ENCODE assay signal across 20 cellular contexts in the genomic region with DNA sequence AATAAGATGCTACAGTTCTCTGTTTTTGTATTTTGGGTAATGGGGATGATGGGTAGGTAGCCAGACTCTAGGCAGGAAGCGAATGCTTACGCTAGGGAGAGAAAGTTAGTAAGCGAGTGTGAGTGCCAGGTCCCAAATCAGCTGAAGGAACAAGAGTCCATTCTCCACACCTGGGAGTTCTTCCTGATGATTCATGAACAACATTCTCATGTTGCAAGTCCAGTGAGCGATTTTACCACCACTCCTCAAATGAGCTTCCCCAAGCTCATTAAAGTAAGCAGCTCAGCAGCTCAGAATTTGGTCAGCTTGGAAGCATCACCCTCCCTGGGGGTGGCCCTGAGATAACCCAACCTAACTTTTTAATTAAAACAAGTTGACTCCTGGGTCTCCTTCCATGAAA. TPM values are rescaled to one million over a fixed set of nuclear protein-coding genes. Genes with fewer than 3 reads are reported as not detected.
DNase-seq lines count a peak whose midpoint lies in the region; ATAC-seq, FAIRE-seq and TF ChIP-seq lines count a peak whose summit lies in the region.
"Had no signal": no experiment of that assay in that cellular context is flagged by ENCODE, and none has a peak within 500 bp of the region (broad histone marks: within the 10 kb centered on the region; RNA-seq: fewer than 3 reads in every experiment).

No MANE protein-coding gene starts in this region.

- H3K27ac ChIP-seq in PC-3 (ENCODE audit: low read length) (peak overlapping the region; percentile 73), H1 (ENCODE audit: low read depth, low read length) (no peak overlapping the region)
- H3K27ac ChIP-seq: GM23248, sigmoid colon had no signal

- no peak overlapping the region for H3K56ac ChIP-seq in H1 (replicated peaks; ENCODE audit: insufficient read length, low read depth, low read length)

- peak overlapping the region; percentile 66; the same call in 1 of the 2 replicates for H2BK15ac ChIP-seq in H1 (ENCODE audit: low read length)

- H3K36me3 Mint-ChIP-seq in activated T-helper 1 cell treated with anti-CD3 and anti-CD28 coated beads, Interleukin-12 subunit alpha, Interleukin-12 subunit beta, Interleukin-2, Interleukin-4 antibody, amounts not matched to agents 30 ng/mL and 10 ng/mL and 1 ng/mL, durations not matched to agents 14 hours and 24 hours and 36 hours (ENCODE audit: low read depth): no peaks in the 10 kb centered on the region
- H3K36me3 Mint-ChIP-seq in natural killer cell: no peaks in the 10 kb centered on the region
- H3K36me3 Mint-ChIP-seq: activated naive CD4-positive, alpha-beta T cell treated with anti-CD3 and anti-CD28 coated beads, Interleukin-2, amount 50 U/mL, for 72 hours; naive thymus-derived CD4-positive, alpha-beta T cell had no signal

- H3K79me1 ChIP-seq in H1 (ENCODE audit: low read depth, low read length): no peaks in the 10 kb centered on the region; the same call in 1 of the 2 replicates

- no peaks in the 10 kb centered on the region for H3F3A ChIP-seq in PC-3 (ENCODE audit: low read length, unreplicated experiment)

- no TSS peak for BruUV-seq in PC-3 (replicated peaks; lab: Mats Ljungman, UMichigan)

- no peak overlapping the region for H3K23ac ChIP-seq in H1 (ENCODE audit: insufficient read length)

- no peak overlapping the region for H4K5ac ChIP-seq in H1 (ENCODE audit: insufficient read length, low read depth, low read length)

- no peak for FAIRE-seq in H1 (lab: Jason Lieb, UNC)

- no peaks in the 10 kb centered on the region for H3K23me2 ChIP-seq in H1 (ENCODE audit: low read depth, low read length)

- H2AK5ac ChIP-seq in H1 (ENCODE audit: low read depth, low read length): no peak overlapping the region

- no peak overlapping the region for H2BK20ac ChIP-seq in H1 (ENCODE audit: low read length)

- H2BK12ac ChIP-seq in H1 (ENCODE audit: low read depth, low read length): no peak overlapping the region

- H3K9me2 ChIP-seq in PC-3 (replicated peaks; ENCODE audit: low read length): no peaks in the 10 kb centered on the region

- no peak for TF ChIP-seq RAD21 in H1 (IDR thresholded peaks at IDR 0.05 in 1 of 2, conservative IDR thresholded peaks at IDR 0.05 in 1 of 2; ENCODE audit: low read depth in 2 of 2, low read length in 2 of 2)

- H3K9ac ChIP-seq in PC-3 (ENCODE audit: low read length): no peak overlapping the region
- H3K9ac ChIP-seq in H1 (replicated peaks in 1 of 4; ENCODE audit: extremely low read depth in 1 of 4, low read depth in 3 of 4, low read length in 3 of 4): no peak overlapping the region
- H3K9ac ChIP-seq: GM23248 had no signal

- H3K4me2 ChIP-seq in PC-3 (ENCODE audit: low read length) (peak overlapping the region; percentile 50), H1 (ENCODE audit: insufficient read depth in 1 of 2, low read depth in 2 of 2, low read length in 2 of 2) (no peak overlapping the region)

- H3K36me3 ChIP-seq in PC-3 (ENCODE audit: low read depth, low read length): no peaks in the 10 kb centered on the region
- H3K36me3 ChIP-seq in H1 (ENCODE audit: control insufficient read depth in 2 of 4, insufficient read depth in 4 of 4, low read length in 3 of 4): no peaks in the 10 kb centered on the region
- H3K36me3 ChIP-seq in mucosa of descending colon (ENCODE audit: low read depth): no peaks in the 10 kb centered on the region
- H3K36me3 ChIP-seq: MG63, sigmoid colon had no signal

- TF ChIP-seq CTCF in PC-3 (conservative IDR thresholded peaks at IDR 0.05; ENCODE audit: low read depth, low read length) (no peak), H1 (IDR thresholded peaks at IDR 0.05; ENCODE audit: control extremely low read depth in 1 of 3, insufficient read depth in 1 of 3, low read depth in 1 of 3, low read length in 3 of 3) (no peak), mucosa of descending colon (IDR thresholded peaks at IDR 0.05) (no peak), natural killer cell (IDR thresholded peaks at IDR 0.05) (no peak)

- no peak overlapping the region for H3K14ac ChIP-seq in H1 (ENCODE audit: insufficient read length)

- no peak overlapping the region for H3K27ac Mint-ChIP-seq in activated T-helper 1 cell treated with anti-CD3 and anti-CD28 coated beads, Interleukin-12 subunit alpha, Interleukin-12 subunit beta, Interleukin-2, Interleukin-4 antibody, amounts not matched to agents 30 ng/mL and 10 ng/mL and 1 ng/mL, durations not matched to agents 14 hours and 24 hours and 36 hours
- H3K27ac Mint-ChIP-seq in natural killer cell: no peak overlapping the region

- POLR2A ChIA-PET in PC-3 (lab: Charles Lee; ENCODE audit: unreplicated experiment) (no interaction called here), H1 (lab: Charles Lee; ENCODE audit: partially characterized antibody) (interaction anchor here (0.8 to 0.9 kb wide), 2 partner anchors 31 to 209 kb away, joined by 3 read pairs; no protein-coding TSS in a partner anchor)

- intact Hi-C loops in PC-3 (cut with micrococcal nuclease) (no loop called here), mucosa of descending colon (cut with DNase I, micrococcal nuclease) (no loop called here), natural killer cell (cut with micrococcal nuclease) (no loop called here)
- intact Hi-C loops in activated T-helper 1 cell treated with anti-CD3 and anti-CD28 coated beads, Interleukin-12 subunit alpha, Interleukin-12 subunit beta, Interleukin-2, Interleukin-4 antibody, amounts not matched to agents 30 ng/mL and 10 ng/mL and 1 ng/mL, durations not matched to agents 14 hours and 24 hours and 36 hours (cut with micrococcal nuclease): no loop called here

- H2BK5ac ChIP-seq in H1 (ENCODE audit: low read depth, low read length): no peak overlapping the region

- H3K18ac ChIP-seq in H1 (ENCODE audit: extremely low read depth, low read length): no peak overlapping the region

- H3K4me3 Mint-ChIP-seq in activated T-helper 1 cell treated with anti-CD3 and anti-CD28 coated beads, Interleukin-12 subunit alpha, Interleukin-12 subunit beta, Interleukin-2, Interleukin-4 antibody, amounts not matched to agents 30 ng/mL and 10 ng/mL and 1 ng/mL, durations not matched to agents 14 hours and 24 hours and 36 hours: no peak overlapping the region
- no peak overlapping the region for H3K4me3 Mint-ChIP-seq in natural killer cell
- H3K4me3 Mint-ChIP-seq: naive thymus-derived CD4-positive, alpha-beta T cell had no signal

- H3K9me3 Mint-ChIP-seq in activated T-helper 1 cell treated with anti-CD3 and anti-CD28 coated beads, Interleukin-12 subunit alpha, Interleukin-12 subunit beta, Interleukin-2, Interleukin-4 antibody, amounts not matched to agents 30 ng/mL and 10 ng/mL and 1 ng/mL, durations not matched to agents 14 hours and 24 hours and 36 hours: no peaks in the 10 kb centered on the region
- no peaks in the 10 kb centered on the region for H3K9me3 Mint-ChIP-seq in natural killer cell
- H3K9me3 Mint-ChIP-seq: activated naive CD4-positive, alpha-beta T cell treated with anti-CD3 and anti-CD28 coated beads, Interleukin-2, amount 50 U/mL, for 72 hours had no signal

- H3K4me1 ChIP-seq in PC-3 (ENCODE audit: insufficient read depth, low read length): peaks cover 20% of the 10 kb centered on the region
- H3K4me1 ChIP-seq in H1 (replicated peaks in 1 of 4; ENCODE audit: control insufficient read depth in 3 of 4, insufficient read depth in 4 of 4, low read length in 3 of 4): peaks cover 0 to 7% (median 0%) of the 10 kb centered on the region in 4 experiments; a peak in 1 of 7 replicates
- peaks cover 21% of the 10 kb centered on the region for H3K4me1 ChIP-seq in mucosa of descending colon (ENCODE audit: low read depth)

- H3K27me3 ChIP-seq in PC-3 (ENCODE audit: low read length) (no peaks in the 10 kb centered on the region), H1 (replicated peaks in 1 of 4; ENCODE audit: control insufficient read depth in 3 of 4, extremely low read depth in 1 of 4, insufficient read depth in 3 of 4, low read length in 3 of 4) (no peaks in the 10 kb centered on the region)
- H3K27me3 ChIP-seq: MG63, sigmoid colon had no signal

- peaks cover 5% of the 10 kb centered on the region for H3K4me1 Mint-ChIP-seq in activated T-helper 1 cell treated with anti-CD3 and anti-CD28 coated beads, Interleukin-12 subunit alpha, Interleukin-12 subunit beta, Interleukin-2, Interleukin-4 antibody, amounts not matched to agents 30 ng/mL and 10 ng/mL and 1 ng/mL, durations not matched to agents 14 hours and 24 hours and 36 hours (ENCODE audit: low read depth)
- H3K4me1 Mint-ChIP-seq in natural killer cell: peaks cover 4 to 5% of the 10 kb centered on the region in 2 donors

- WGBS in H1 (ENCODE audit: extremely low coverage in 1 of 2, insufficient coverage in 1 of 2, insufficient read length in 1 of 2, insufficient replicate concordance in 2 of 2, low coverage in 1 of 2, low lambda C conversion rate in 2 of 2, missing lambda C conversion rate in 1 of 2), 2 experiments: 94% methylated on average over 4 of the region's 4 CpGs; no CpG with 5 or more reads in 1 of the 2 experiments

- peaks cover 11% of the 10 kb centered on the region for H3K27me3 Mint-ChIP-seq in activated T-helper 1 cell treated with anti-CD3 and anti-CD28 coated beads, Interleukin-12 subunit alpha, Interleukin-12 subunit beta, Interleukin-2, Interleukin-4 antibody, amounts not matched to agents 30 ng/mL and 10 ng/mL and 1 ng/mL, durations not matched to agents 14 hours and 24 hours and 36 hours (ENCODE audit: insufficient read depth)
- peaks cover 6 to 7% of the 10 kb centered on the region in 2 donors for H3K27me3 Mint-ChIP-seq in natural killer cell (ENCODE audit: low read depth in 2 of 2)

- H4K8ac ChIP-seq in H1 (ENCODE audit: extremely low read depth, insufficient read depth, low read length): no peak overlapping the region

- no peak overlapping the region for H2BK120ac ChIP-seq in H1 (replicated peaks; ENCODE audit: low read depth, low read length)

- DNase-seq in Daoy (ENCODE audit: low read depth) (peak; percentile 23), PC-3 (peak; percentile 83), H1 (ENCODE audit: low read depth in 1 of 2, low spot score in 2 of 2) (no peak), mucosa of descending colon (no peak), natural killer cell (no peak), superior temporal gyrus (ENCODE audit: extremely low spot score) (no peak)
- DNase-seq in activated T-helper 1 cell treated with anti-CD3 and anti-CD28 coated beads, Interleukin-12 subunit alpha, Interleukin-12 subunit beta, Interleukin-2, Interleukin-4 antibody, amounts not matched to agents 30 ng/mL and 10 ng/mL and 1 ng/mL, durations not matched to agents 14 hours and 24 hours and 36 hours (ENCODE audit: low spot score): no peak
- no peak for DNase-seq in activated CD4-positive, alpha-beta T cell treated with anti-CD3 and anti-CD28 coated beads for 4 hours
- DNase-seq: EL; GM23248; IMR-90; left cardiac atrium; MG63; naive thymus-derived CD4-positive, alpha-beta T cell; NCI-H1436; NCI-H510A treated with DMSO at 0.1 percent for 48 hours; SHP77; sigmoid colon; SW 1271 had no signal

- ATAC-seq in PC-3 (peak; percentile 93), mucosa of descending colon (peak; percentile 85), natural killer cell (no peak)
- ATAC-seq: activated naive CD4-positive, alpha-beta T cell treated with anti-CD3 and anti-CD28 coated beads, Interleukin-2, amount 50 U/mL, for 72 hours; left cardiac atrium; naive thymus-derived CD4-positive, alpha-beta T cell had no signal

- no peak overlapping the region for H3K4ac ChIP-seq in H1 (replicated peaks; ENCODE audit: insufficient read length, low read depth, low read length)

- H3K4me3 ChIP-seq in PC-3 (ENCODE audit: low read length) (peak overlapping the region; percentile 17; the same call in 1 of the 2 replicates), H1 (ENCODE audit: extremely low read depth in 1 of 4, insufficient read depth in 2 of 4, low read depth in 3 of 4, low read length in 4 of 4) (no peak overlapping the region), mucosa of descending colon (no peak overlapping the region)
- H3K4me3 ChIP-seq: GM23248, MG63, sigmoid colon had no signal

- H4K91ac ChIP-seq in H1 (replicated peaks; ENCODE audit: insufficient read length, low read length): no peak overlapping the region

- CTCF ChIA-PET in PC-3 (lab: Charles Lee) (interaction anchor here (0.7 to 1.0 kb wide), 2 partner anchors 26 to 74 kb away, joined by 4 read pairs; no protein-coding TSS in a partner anchor), H1 (lab: Charles Lee; ENCODE audit: partially characterized antibody) (interaction anchor here (0.6 to 2.4 kb wide), 13 partner anchors 10 to 477 kb away, joined by 3 to 20 read pairs (median 3); no protein-coding TSS in a partner anchor)

- H4K20me1 ChIP-seq in PC-3 (ENCODE audit: low read length): no peaks in the 10 kb centered on the region
- no peaks in the 10 kb centered on the region for H4K20me1 ChIP-seq in H1 (replicated peaks in 1 of 2; ENCODE audit: control insufficient read depth in 1 of 2, insufficient read depth in 2 of 2, low read length in 2 of 2)

- no peak for TF ChIP-seq POLR2A in H1 (IDR thresholded peaks at IDR 0.05; ENCODE audit: control extremely low read depth in 1 of 2, low read depth in 2 of 2, low read length in 2 of 2)

- no peak for TF ChIP-seq EP300 in H1 (IDR thresholded peaks at IDR 0.05; ENCODE audit: borderline replicate concordance in 1 of 2, low read depth in 2 of 2, low read length in 2 of 2)

- H3K79me2 ChIP-seq in PC-3 (ENCODE audit: low read length): no peaks in the 10 kb centered on the region
- no peaks in the 10 kb centered on the region for H3K79me2 ChIP-seq in H1 (ENCODE audit: control insufficient read depth in 1 of 2, insufficient read depth in 2 of 2, low read length in 2 of 2)

- H3K9me3 ChIP-seq in PC-3 (ENCODE audit: low read length) (no peaks in the 10 kb centered on the region), H1 (ENCODE audit: insufficient read depth in 2 of 2, low read depth in 1 of 2, low read length in 1 of 2) (0 out of 4 replicates have a peak, but pooled peaks cover 0 to 5% of the 10 kb centered on the region in 2 experiments), mucosa of descending colon (no peaks in the 10 kb centered on the region)
- H3K9me3 ChIP-seq: sigmoid colon had no signal

- H2AFZ ChIP-seq in PC-3 (ENCODE audit: low read length): no peak overlapping the region
- no peak overlapping the region for H2AFZ ChIP-seq in H1 (ENCODE audit: low read length)
- H2AFZ ChIP-seq: GM23248 had no signal

RNA-seq across cellular contexts. Expression of a gene that starts 27.3 kb away (rescaled TPM):
- 3.4 and 4.1 TPM in 2 replicates for total RNA-seq in Daoy (2014; rRNA removed; shearing (Covaris generic))
- total RNA-seq in PC-3 (2014; rRNA removed) (2.9 and 3.4 TPM in 2 replicates), mucosa of descending colon (10 to 100 TPM; 46.1 to 91.4 (median 60.6) TPM), natural killer cell (1 to 10 TPM; 3.3 to 7.0 (median 4.9) TPM)
- 15.3 and 16.3 TPM in 2 replicates for total RNA-seq in H1 (2021; fragmentation: NEBNext Ultra II Directional; extraction: Animal tissue kit (Norgen Biotek cat#: 25700))
- polyA plus RNA-seq in H1 (2011; rRNA removed): 5.4 and 7.9 TPM in 2 replicates
- polyA plus RNA-seq in H1 (2011; cell fraction: cytosol; rRNA removed): 8.8 TPM
- 18.7 TPM for polyA plus RNA-seq in H1 (2011; cell fraction: nucleus; rRNA removed)
- 7.5 to 10.9 TPM (median 9.6 TPM) in 4 replicates for polyA plus RNA-seq in H1 (2012, experiment 1 of 2)
- polyA plus RNA-seq in H1 (2012, experiment 2 of 2): 5.7 TPM
- polyA plus RNA-seq in H1 (2013, experiment 1 of 2): 6.2 TPM
- polyA plus RNA-seq in H1 (2013, experiment 2 of 2): 6.0 TPM
- 5.6 TPM in 2 replicates for polyA minus RNA-seq in H1 (2011; rRNA and poly(A)+ RNA removed)
- polyA minus RNA-seq in H1 (2011; cell fraction: cytosol; rRNA and poly(A)+ RNA removed): 7.1 TPM
- 4.9 TPM for polyA minus RNA-seq in H1 (2011; cell fraction: nucleus; rRNA and poly(A)+ RNA removed)
- 9.6 and 10.4 TPM in 2 replicates for total RNA-seq in activated T-helper 1 cell treated with anti-CD3 and anti-CD28 coated beads, Interleukin-12 subunit alpha, Interleukin-12 subunit beta, Interleukin-2, Interleukin-4 antibody, amounts not matched to agents 30 ng/mL and 10 ng/mL and 1 ng/mL, durations not matched to agents 14 hours and 24 hours and 36 hours

Comparison
In these comparisons a context has a peak if more than half of its experiments do, and no peak if none do; other contexts are left out.
1. DNase-seq: peak in Daoy (single experiment) and PC-3 (single experiment); none in H1 (0 of 2), mucosa of descending colon (0 of 3), activated T-helper 1 cell treated with anti-CD3 and anti-CD28 coated beads, Interleukin-12 subunit alpha, Interleukin-12 subunit beta, Interleukin-2, Interleukin-4 antibody, amounts not matched to agents 30 ng/mL and 10 ng/mL and 1 ng/mL, durations not matched to agents 14 hours and 24 hours and 36 hours (single experiment), natural killer cell (single experiment), activated CD4-positive, alpha-beta T cell treated with anti-CD3 and anti-CD28 coated beads for 4 hours (0 of 2) and superior temporal gyrus (single experiment).
2. ATAC-seq: peak in PC-3 (single experiment) and mucosa of descending colon (single experiment); none in natural killer cell (0 of 3).